In genomic region chr18:76398899-76399612, GRCh38 we compare ENCODE assay signal across 8 cellular contexts.
A peak's percentile ranks its signal among the peaks of the same experiment; 100 is the strongest.
DNase-seq lines count a peak whose midpoint lies in the region; ATAC-seq, FAIRE-seq and TF ChIP-seq lines count a peak whose summit lies in the region.

No MANE protein-coding gene starts in this region.

- no peak overlapping the region for H3K27ac ChIP-seq in OCI-LY3 (ENCODE audit: low read length)

- H3K4me1 ChIP-seq in OCI-LY3 (ENCODE audit: low read length), result no peaks in the 10 kb centered on the region

- H3K4me3 ChIP-seq in OCI-LY3 (ENCODE audit: low read length) (no peak overlapping the region), epithelial cell of proximal tubule (ENCODE audit: low read depth, low read length) (no peak overlapping the region)

- no peaks in the 10 kb centered on the region for H3K27me3 Mint-ChIP-seq in naive B cell

- H3K36me3 ChIP-seq in OCI-LY3 (replicated peaks; ENCODE audit: low read depth, low read length), result no peaks in the 10 kb centered on the region

- no peak for FAIRE-seq in HTR-8/SVneo (lab: Jason Lieb, UNC)

- H3K79me2 ChIP-seq in OCI-LY3 (ENCODE audit: low read length), result no peaks in the 10 kb centered on the region

- H3K9me3 Mint-ChIP-seq in naive B cell, result no peaks in the 10 kb centered on the region

- no peak overlapping the region for H2AFZ ChIP-seq in OCI-LY3 (ENCODE audit: low read depth, low read length)

- ATAC-seq in GM21515 (IDR thresholded peaks at IDR 0.05; ENCODE audit: unreplicated experiment), result peak; percentile 93
- ATAC-seq in naive B cell (ENCODE audit: low read depth in 2 of 2), result peak; percentile 64 to 79

- H3K27me3 ChIP-seq in OCI-LY3 (ENCODE audit: low read depth, low read length), result 0 out of 2 replicates have a peak, but pooled peaks cover 8% of the 10 kb centered on the region

- no peaks in the 10 kb centered on the region for H3K9me3 ChIP-seq in OCI-LY3 (ENCODE audit: insufficient read depth, low read length)

- H4K20me1 ChIP-seq in OCI-LY3 (ENCODE audit: insufficient read depth, low read length), result 0 out of 2 replicates have a peak, but pooled peaks cover 5% of the 10 kb centered on the region

- H3K4me3 Mint-ChIP-seq in naive B cell, result peak overlapping the region in 1 of 8 donors; percentile 6

- H3K27ac Mint-ChIP-seq in naive B cell, result peak overlapping the region in 1 of 6 donors; percentile 79

- peaks cover under 1 to 7% of the 10 kb centered on the region in 2 donors for H3K36me3 Mint-ChIP-seq in naive B cell

- peaks cover 7 to 21% (median 19%) of the 10 kb centered on the region in 3 donors for H3K4me1 Mint-ChIP-seq in naive B cell

- H3K4me2 ChIP-seq in OCI-LY3 (ENCODE audit: low read length), result 0 out of 2 replicates have a peak overlapping the region, but pooled peaks have one; percentile 16

- DNase-seq in DMS114 treated with DMSO at 0.1 percent for 48 hours (lab: John Stamatoyannopoulos, UW; ENCODE audit: unreplicated experiment), result peak; percentile 35
- peak; percentile 68 for DNase-seq in HTR-8/SVneo (ENCODE audit: insufficient read length, low spot score)
- DNase-seq in activated T-cell treated with anti-CD3 and anti-CD28 coated beads for 1 hour (ENCODE audit: low read depth), result peak; percentile 64
- peak; percentile 26 for DNase-seq in epithelial cell of proximal tubule (ENCODE audit: low read depth)
- peak; percentile 57 for DNase-seq in naive B cell
- DNase-seq in stimulated activated CD8-positive, alpha-beta memory T cell treated with anti-CD3 and anti-CD28 coated beads, Interleukin-7, amount 100 ng/mL, for 48 hours (ENCODE audit: extremely low read depth in 1 of 2, low read depth in 1 of 2), result peak; percentile 49 to 50

- H3K9ac ChIP-seq in OCI-LY3 (ENCODE audit: low read length), result no peak overlapping the region

- TF ChIP-seq CTCF in OCI-LY3 (IDR thresholded peaks at IDR 0.05; ENCODE audit: low read depth, low read length) (peak; percentile 100), epithelial cell of proximal tubule (conservative IDR thresholded peaks at IDR 0.05; ENCODE audit: low read depth, low read length) (peak; percentile 96)
